8 cellular contexts compared by ENCODE assay signal in the genomic region with DNA sequence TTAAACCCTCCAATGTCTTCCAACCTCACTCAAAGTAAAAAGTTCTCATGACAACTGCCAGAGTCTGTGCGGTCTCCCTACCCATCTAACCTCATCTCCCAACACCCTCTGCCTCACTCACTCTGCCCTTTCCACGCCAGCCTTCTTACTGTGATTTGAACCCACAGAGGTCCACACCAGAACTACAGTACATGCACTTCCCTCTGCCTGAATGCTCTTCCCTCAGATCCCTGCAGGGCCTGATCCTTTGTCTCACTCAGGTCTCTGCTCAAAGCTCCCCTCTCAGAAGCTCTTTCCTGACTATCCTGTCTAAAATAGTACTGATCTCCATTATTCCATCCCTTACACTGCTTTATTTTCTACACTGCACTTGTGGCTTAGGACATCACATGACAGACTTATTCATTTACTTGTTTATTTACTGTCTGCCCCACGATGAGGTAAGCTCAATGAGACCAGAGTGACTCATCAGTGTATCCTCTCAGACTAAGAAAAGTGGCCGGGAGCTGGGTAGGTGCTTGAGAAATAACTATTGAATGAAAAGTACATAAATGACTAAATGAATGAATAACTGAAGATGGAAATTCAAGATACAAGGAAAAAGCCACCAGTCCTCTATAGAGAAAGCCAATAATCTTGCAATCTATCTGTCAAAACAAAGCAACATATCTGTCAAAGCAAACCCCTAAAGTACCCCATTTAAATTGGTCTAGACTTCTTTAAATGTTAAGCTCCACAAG. TPM values are rescaled to one million over a fixed set of nuclear protein-coding genes. Genes with fewer than 3 reads are reported as not detected.
DNase-seq lines count a peak whose midpoint lies in the region; ATAC-seq and TF ChIP-seq lines count a peak whose summit lies in the region.

No MANE protein-coding gene starts in this region.

- peak overlapping the region; percentile 41 for H3K4me2 ChIP-seq in fibroblast of lung (ENCODE audit: extremely low read depth, insufficient read depth, low read length)

- in situ Hi-C loops in GM13977 (cut with MboI; ENCODE audit: low pct_unique_long_range_greater_than_20kb, low sequenced_read_pairs, unreplicated experiment): loop anchor here (10.0 to 25.0 kb wide), 2 partner anchors 241 to 416 kb away; no protein-coding TSS in a partner anchor

- no peaks in the 10 kb centered on the region for H3K36me3 Mint-ChIP-seq in T-helper 2 cell treated with Interferon-gamma antibody and Interleukin-4, amounts not matched to agents 5 μg/mL and 100 μg/mL, for 36 hours (ENCODE audit: low read depth)

- H3K9ac ChIP-seq in fibroblast of lung (ENCODE audit: insufficient read depth, low read length) (no peak overlapping the region), skeletal muscle tissue (ENCODE audit: low read depth in 1 of 3, low read length in 3 of 3) (peak overlapping the region in 1 of 3 donors; percentile 5)

- H3K36me3 ChIP-seq in fibroblast of lung (ENCODE audit: control insufficient read depth, insufficient read depth, low read length) (no peaks in the 10 kb centered on the region), skeletal muscle tissue (ENCODE audit: control insufficient read depth in 3 of 3, insufficient read depth in 3 of 3, low read length in 3 of 3) (peaks cover 3 to 10% (median 7%) of the 10 kb centered on the region in 3 donors), ovary (no peaks in the 10 kb centered on the region)

- H3K4me1 Mint-ChIP-seq in T-helper 2 cell treated with Interferon-gamma antibody and Interleukin-4, amounts not matched to agents 5 μg/mL and 100 μg/mL, for 36 hours (ENCODE audit: low read depth): peaks cover 12% of the 10 kb centered on the region

- 55 to 57% (median 57%) methylated on average over 4 of the region's 4 CpGs for WGBS in ovary, 3 donors

- no peak for TF ChIP-seq POLR2A in ovary (IDR thresholded peaks at IDR 0.05)

- intact Hi-C loops in ovary (cut with DNase I): loop anchor here in 1 of 4 donors (2.0 kb wide), 1 partner anchor 67 kb away; no protein-coding TSS in a partner anchor

- TF ChIP-seq EP300 in ovary (IDR thresholded peaks at IDR 0.05): no peak

- H3K27me3 Mint-ChIP-seq in T-helper 2 cell treated with Interferon-gamma antibody and Interleukin-4, amounts not matched to agents 5 μg/mL and 100 μg/mL, for 36 hours (ENCODE audit: low read depth): no peaks in the 10 kb centered on the region

- H3K27ac Mint-ChIP-seq in T-helper 2 cell treated with Interferon-gamma antibody and Interleukin-4, amounts not matched to agents 5 μg/mL and 100 μg/mL, for 36 hours: peak overlapping the region; percentile 46

- H3K9me3 ChIP-seq in fibroblast of lung (ENCODE audit: control insufficient read depth, insufficient read depth, low read depth, low read length) (no peaks in the 10 kb centered on the region), skeletal muscle tissue (ENCODE audit: control insufficient read depth in 3 of 3, low read length in 3 of 3) (no peaks in the 10 kb centered on the region), ovary (no peaks in the 10 kb centered on the region)

- H3K27me3 ChIP-seq in fibroblast of lung (ENCODE audit: control insufficient read depth, insufficient read depth, low read length): no peaks in the 10 kb centered on the region
- no peaks in the 10 kb centered on the region for H3K27me3 ChIP-seq in skeletal muscle tissue (ENCODE audit: control insufficient read depth in 3 of 3, insufficient read depth in 3 of 3, low read length in 3 of 3)
- no peaks in the 10 kb centered on the region for H3K27me3 ChIP-seq in ovary

- no peaks in the 10 kb centered on the region for H3K9me3 Mint-ChIP-seq in T-helper 2 cell treated with Interferon-gamma antibody and Interleukin-4, amounts not matched to agents 5 μg/mL and 100 μg/mL, for 36 hours

- no peaks in the 10 kb centered on the region for H3K79me2 ChIP-seq in fibroblast of lung (ENCODE audit: control insufficient read depth, insufficient read depth, low read length)

- H3K27ac ChIP-seq in fibroblast of lung (ENCODE audit: insufficient read depth, low read length) (peak overlapping the region; percentile 45), skeletal muscle tissue (ENCODE audit: low read depth, low read length) (peak overlapping the region; percentile 84), ovary (no peak overlapping the region)

- H3K4me3 Mint-ChIP-seq in T-helper 2 cell treated with Interferon-gamma antibody and Interleukin-4, amounts not matched to agents 5 μg/mL and 100 μg/mL, for 36 hours: peak overlapping the region; percentile 1

- H3K4me1 ChIP-seq in fibroblast of lung (ENCODE audit: control insufficient read depth, extremely low read depth, insufficient read depth, low read length): peaks cover 15% of the 10 kb centered on the region
- peaks cover 29 to 59% (median 37%) of the 10 kb centered on the region in 3 donors for H3K4me1 ChIP-seq in skeletal muscle tissue (ENCODE audit: control insufficient read depth in 3 of 3, insufficient read depth in 3 of 3, low read length in 3 of 3)
- H3K4me1 ChIP-seq in ovary (ENCODE audit: insufficient read depth): peaks cover 5% of the 10 kb centered on the region

- H4K20me1 ChIP-seq in fibroblast of lung (ENCODE audit: control insufficient read depth, extremely low read depth, insufficient read depth, low read length): no peaks in the 10 kb centered on the region

- H2AFZ ChIP-seq in fibroblast of lung (ENCODE audit: low read length): no peak overlapping the region

- H3K4me3 ChIP-seq in fibroblast of lung (replicated peaks in 1 of 4; ENCODE audit: control extremely low read depth in 1 of 4, insufficient read depth in 1 of 4, low read depth in 3 of 4, low read length in 4 of 4) (no peak overlapping the region), skeletal muscle tissue (ENCODE audit: low read length in 3 of 3) (no peak overlapping the region), ovary (no peak overlapping the region)

- ATAC-seq in HG03565 (IDR thresholded peaks at IDR 0.05; ENCODE audit: unreplicated experiment) (peak; percentile 64), HG02588 (IDR thresholded peaks at IDR 0.05; ENCODE audit: unreplicated experiment) (no peak)

- TF ChIP-seq CTCF in GM13977 (IDR thresholded peaks at IDR 0.05; ENCODE audit: extremely low read depth, insufficient read depth, missing control alignments) (no peak), fibroblast of lung (conservative IDR thresholded peaks at IDR 0.05 in 1 of 2, IDR thresholded peaks at IDR 0.05 in 1 of 2; ENCODE audit: low read depth in 1 of 2, low read length in 2 of 2) (no peak), ovary (IDR thresholded peaks at IDR 0.05) (no peak)

- peak; percentile 34 for DNase-seq in GM13977 (ENCODE audit: low spot score)
- DNase-seq in T-helper 2 cell treated with Interferon-gamma antibody and Interleukin-4, amounts not matched to agents 5 μg/mL and 100 μg/mL, for 36 hours (ENCODE audit: low spot score): peak; percentile 78
- peak; percentile 91 to 98 for DNase-seq in fibroblast of lung (ENCODE audit: low read depth in 2 of 2)
- no peak for DNase-seq in ovary
- no peak for DNase-seq in NCI-H446 (lab: John Stamatoyannopoulos, UW)

RNA-seq across cellular contexts. Expression of a gene that starts 17.1 kb away (rescaled TPM):
- total RNA-seq in fibroblast of lung (8.5 and 9.6 TPM in 2 replicates), skeletal muscle tissue (14.6 TPM), ovary (10 to 100 TPM; 10.8 to 31.7 (median 16.1) TPM)
- polyA plus RNA-seq in fibroblast of lung (11.0 and 12.0 TPM in 2 replicates), ovary (10 to 100 TPM in 1 of 2 donors, 1 to 10 TPM in 1; 6.7 to 35.3 TPM)
- 10.3 and 11.6 TPM in 2 replicates for polyA plus RNA-seq in fibroblast of lung (2012)
- 73.4 and 92.5 TPM in 2 replicates for polyA minus RNA-seq in fibroblast of lung (ENCODE audit: low replicate concordance)

RNA-seq across cellular contexts. Expression of a gene that starts 17.2 kb away (rescaled TPM):
- 13.7 and 20.5 TPM in 2 replicates for total RNA-seq in fibroblast of lung
- polyA plus RNA-seq in fibroblast of lung: 12.4 and 14.4 TPM in 2 replicates
- 16.9 and 18.1 TPM in 2 replicates for polyA plus RNA-seq in fibroblast of lung (2012)
- 24.2 and 31.3 TPM in 2 replicates for polyA minus RNA-seq in fibroblast of lung (ENCODE audit: low replicate concordance)
- 25.1 TPM for total RNA-seq in skeletal muscle tissue
- 10 to 100 TPM in 4 of 7 donors, 1 to 10 TPM in 3; 4.7 to 13.0 (median 10.5) TPM for total RNA-seq in ovary
- polyA plus RNA-seq in ovary: 10 to 100 TPM; 13.2 to 13.4 TPM

RNA-seq across cellular contexts. Expression of a gene that starts 32.6 kb away (rescaled TPM):
- total RNA-seq in fibroblast of lung (not detected in 2 replicates), skeletal muscle tissue (not detected), ovary (under 1 TPM in 1 of 7 donors, not detected in 6; 0.11 TPM)
- polyA plus RNA-seq in fibroblast of lung (not detected in 2 replicates), ovary (under 1 TPM in 1 of 2 donors, not detected in 1; 0.04 TPM)
- polyA plus RNA-seq in fibroblast of lung (2012): not detected in 2 replicates
- not detected in 2 replicates for polyA minus RNA-seq in fibroblast of lung (ENCODE audit: low replicate concordance)

Comparison
In these comparisons a context has a peak if more than half of its experiments do, and no peak if none do; other contexts are left out.
1. DNase-seq: peak in GM13977 (single experiment), T-helper 2 cell treated with Interferon-gamma antibody and Interleukin-4, amounts not matched to agents 5 μg/mL and 100 μg/mL, for 36 hours (single experiment) and fibroblast of lung (2 of 2); none in ovary (0 of 5) and NCI-H446 (0 of 2).
2. H3K27ac ChIP-seq: peak in fibroblast of lung (single experiment) and skeletal muscle tissue (single experiment); none in ovary (0 of 2).